1 cellular context compared by ENCODE assay signal in genomic region chr12:124681779-124682391, GRCh38.
TF ChIP-seq lines count a peak whose summit lies in the region.

No MANE protein-coding gene starts in this region.

TF ChIP-seq in A549, 52 proteins besides CTCF, POLR2A, EP300 and RAD21 (continued from another document):
- TF ChIP-seq PBX3 (IDR thresholded peaks at IDR 0.05) (no peak), ELK1 (IDR thresholded peaks at IDR 0.05; ENCODE audit: low read depth, low read length) (no peak), ATOH8 (CRISPR knock-in tag; IDR thresholded peaks at IDR 0.05; ENCODE audit: low read depth) (no peak), MYC (IDR thresholded peaks at IDR 0.05; ENCODE audit: borderline replicate concordance, low read length) (no peak), MAFK (IDR thresholded peaks at IDR 0.05; ENCODE audit: partially characterized antibody) (no peak)
